ENCODE assay signal across 10 cellular contexts in the genomic region with DNA sequence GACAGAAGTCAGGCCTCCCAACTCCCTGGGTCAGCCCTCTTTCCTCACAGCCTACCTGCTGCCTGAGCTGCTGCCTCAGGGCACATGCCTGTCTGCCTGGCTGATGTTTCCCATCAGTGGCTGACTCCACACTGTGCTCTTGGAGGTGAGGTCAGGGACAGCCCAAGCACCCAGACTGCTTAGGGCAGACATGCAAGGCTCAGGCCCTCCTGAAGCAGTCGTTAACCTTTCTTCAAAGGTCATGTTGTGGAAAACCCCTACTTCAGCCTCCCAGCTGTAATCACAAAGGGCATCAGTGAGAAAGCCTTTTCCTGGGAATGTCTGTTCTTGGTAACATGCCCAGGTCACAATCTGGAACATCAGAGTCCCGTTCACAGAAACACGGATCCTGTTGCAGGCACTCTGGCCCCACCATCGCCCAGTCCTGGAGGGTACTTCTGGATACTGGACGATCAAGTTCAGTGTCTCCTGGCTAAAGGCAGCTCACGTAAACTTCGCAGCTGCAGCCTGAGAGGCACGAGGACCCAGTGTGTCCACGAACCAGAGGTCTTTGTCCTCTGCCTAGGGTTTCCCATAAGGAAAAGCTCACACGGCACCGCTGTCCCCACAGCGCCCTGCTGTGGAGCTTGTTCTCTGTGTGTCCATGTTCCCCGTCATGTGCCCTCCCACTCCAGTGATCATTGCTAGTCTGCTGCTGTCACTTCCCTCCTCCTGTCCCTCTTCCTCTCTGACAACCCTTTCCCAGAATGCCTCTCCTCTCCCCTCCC. TPM values are rescaled to one million over a fixed set of nuclear protein-coding genes. Genes with fewer than 3 reads are reported as not detected.
DNase-seq lines count a peak whose midpoint lies in the region; ATAC-seq, FAIRE-seq and TF ChIP-seq lines count a peak whose summit lies in the region.
"Had no signal": no experiment of that assay in that cellular context is flagged by ENCODE, and none has a peak within 500 bp of the region (broad histone marks: within the 10 kb centered on the region; RNA-seq: fewer than 3 reads in every experiment).

No MANE protein-coding gene starts in this region.

- peak; percentile 97 for FAIRE-seq in keratinocyte (lab: Jason Lieb, UNC)

- no peaks in the 10 kb centered on the region for H3K9me1 ChIP-seq in keratinocyte (ENCODE audit: control insufficient read depth, extremely low read depth, insufficient read depth, low read length)

- H3K4me2 ChIP-seq in keratinocyte (ENCODE audit: control insufficient read depth, extremely low read depth, insufficient read depth, low read depth, low read length) = no peak overlapping the region

- POLR2A ChIA-PET in GM10248 (lab: Yijun Ruan, JAX) = no interaction called here

- H3K4me1 ChIP-seq in keratinocyte (ENCODE audit: control insufficient read depth, extremely low read depth, insufficient read depth, low read length) = peaks cover 16% of the 10 kb centered on the region

- H3K27ac Mint-ChIP-seq in stimulated activated naive B cell treated with anti-CD40 and anti-IgM and Interleukin-4, amounts not matched to agents 10 μg/mL and 1 μg/mL and 100 μg/mL, for 72 hours = peak overlapping the region; percentile 65

- H3K4me1 Mint-ChIP-seq in stimulated activated naive B cell treated with anti-CD40 and anti-IgM and Interleukin-4, amounts not matched to agents 10 μg/mL and 1 μg/mL and 100 μg/mL, for 72 hours = peaks cover 9 to 22% of the 10 kb centered on the region in 2 donors

- no peaks in the 10 kb centered on the region for H3K9me3 ChIP-seq in keratinocyte (ENCODE audit: control insufficient read depth, low read depth, low read length)

- H4K20me1 ChIP-seq in keratinocyte (ENCODE audit: control insufficient read depth, extremely low read depth, insufficient read depth, low read length) = no peaks in the 10 kb centered on the region

- peaks cover 0 to 4% of the 10 kb centered on the region in 2 donors for H3K27me3 Mint-ChIP-seq in stimulated activated naive B cell treated with anti-CD40 and anti-IgM and Interleukin-4, amounts not matched to agents 10 μg/mL and 1 μg/mL and 100 μg/mL, for 72 hours

- no peaks in the 10 kb centered on the region for H3K36me3 ChIP-seq in keratinocyte (ENCODE audit: control insufficient read depth in 2 of 2, extremely low read depth in 1 of 2, insufficient read depth in 2 of 2, low read length in 2 of 2)

- H3K4me3 Mint-ChIP-seq in stimulated activated naive B cell treated with anti-CD40 and anti-IgM and Interleukin-4, amounts not matched to agents 10 μg/mL and 1 μg/mL and 100 μg/mL, for 72 hours = no peak overlapping the region

- no peak overlapping the region for H2AFZ ChIP-seq in keratinocyte (ENCODE audit: control insufficient read depth, low read length)

- peak; percentile 82 to 86 for ATAC-seq in stimulated activated naive B cell treated with anti-CD40 and anti-IgM and Interleukin-4, amounts not matched to agents 10 μg/mL and 1 μg/mL and 100 μg/mL, for 72 hours (replicated peaks)
- ATAC-seq in GM19023 (IDR thresholded peaks at IDR 0.05; ENCODE audit: unreplicated experiment) = no peak
- no peak for ATAC-seq in HG03045 (IDR thresholded peaks at IDR 0.05; ENCODE audit: unreplicated experiment)

- H3K79me2 ChIP-seq in keratinocyte (ENCODE audit: control insufficient read depth, insufficient read depth, low read length) = no peaks in the 10 kb centered on the region

- no peaks in the 10 kb centered on the region for H3K27me3 ChIP-seq in keratinocyte (ENCODE audit: control insufficient read depth, extremely low read depth, insufficient read depth, low read length)

- CTCF ChIA-PET in GM10248 (lab: Yijun Ruan, JAX) = interaction anchor here (1.6 kb wide), 1 partner anchor 60 kb away, joined by 3 read pairs; no protein-coding TSS in a partner anchor

- H3K9ac ChIP-seq in keratinocyte (ENCODE audit: control insufficient read depth, extremely low read depth, insufficient read depth, low read length) = no peak overlapping the region

- peaks cover 0 to 3% of the 10 kb centered on the region in 2 donors for H3K36me3 Mint-ChIP-seq in stimulated activated naive B cell treated with anti-CD40 and anti-IgM and Interleukin-4, amounts not matched to agents 10 μg/mL and 1 μg/mL and 100 μg/mL, for 72 hours

- dilution Hi-C loops in keratinocyte (cut with MboI; ENCODE audit: extremely low pct_ligation_motif_present, low sequenced_read_pairs) = no loop called here

- DNase-seq in HT1080 (ENCODE audit: low read depth) (peak; percentile 36), astrocyte of the hippocampus (ENCODE audit: low read depth, low spot score) (peak; percentile 48), keratinocyte (ENCODE audit: low read depth, low spot score) (peak; percentile 79), RKO (ENCODE audit: low spot score) (no peak), GM10248 (ENCODE audit: extremely low spot score) (no peak)
- peak; percentile 13 for DNase-seq in stimulated activated naive B cell treated with anti-CD40 and anti-IgM and Interleukin-4, amounts not matched to agents 10 μg/mL and 1 μg/mL and 100 μg/mL, for 72 hours
- DNase-seq: activated CD4-positive, alpha-beta T cell treated with anti-CD3 and anti-CD28 coated beads, Interleukin-2, amount 50 U/mL, for 4 hours; stimulated activated naive CD4-positive, alpha-beta T cell treated with Interleukin-2 at 50 U/mL for 16 hours had no signal

- no peak overlapping the region for H3K4me3 ChIP-seq in keratinocyte (ENCODE audit: control insufficient read depth in 2 of 3, extremely low read depth in 1 of 3, insufficient read depth in 2 of 3, low read depth in 1 of 3, low read length in 3 of 3)

- TF ChIP-seq CTCF in keratinocyte (optimal IDR thresholded peaks at IDR 0.05 in 1 of 3, IDR thresholded peaks at IDR 0.05 in 1 of 3, conservative IDR thresholded peaks at IDR 0.05 in 1 of 3; ENCODE audit: extremely low read depth in 1 of 3, insufficient read depth in 2 of 3, low read length in 3 of 3) (no peak), GM10248 (IDR thresholded peaks at IDR 0.05; ENCODE audit: control extremely low read depth, extremely low read depth, low read depth, missing control alignments) (no peak)

- H3K9me3 Mint-ChIP-seq in stimulated activated naive B cell treated with anti-CD40 and anti-IgM and Interleukin-4, amounts not matched to agents 10 μg/mL and 1 μg/mL and 100 μg/mL, for 72 hours = peaks cover 2 to 5% of the 10 kb centered on the region in 2 donors

- H3K27ac ChIP-seq in keratinocyte (ENCODE audit: control insufficient read depth, insufficient read depth, low read length) = no peak overlapping the region

RNA-seq across cellular contexts. Expression of a gene that starts 54.9 kb away (rescaled TPM):
- total RNA-seq in HT1080 (2014; rRNA removed; shearing (Covaris generic)) = 0.05 TPM in 1 of 2 replicates, not detected in the other
- 0.30 and 0.33 TPM in 2 replicates for polyA plus RNA-seq in HT1080 (2015; cell fraction: cytosol; rRNA removed)
- 0.75 and 2.0 TPM in 2 replicates for polyA plus RNA-seq in HT1080 (2015; cell fraction: nucleus; rRNA removed)
- polyA plus RNA-seq in keratinocyte = 0.05 to 0.26 TPM (median 0.13 TPM) in 3 replicates
- 0.86 TPM for polyA plus RNA-seq in keratinocyte (2011; ENCODE audit: low read depth)
- 0.04 and 0.09 TPM in 2 replicates for polyA plus RNA-seq in keratinocyte (2011; cell fraction: cytosol; rRNA removed)
- 0.23 and 0.36 TPM in 2 replicates for polyA plus RNA-seq in keratinocyte (2011; cell fraction: nucleus; rRNA removed)
- 0.15 and 0.75 TPM in 2 replicates for polyA plus RNA-seq in keratinocyte (2012; ENCODE audit: low replicate concordance)
- 0.33 to 0.54 TPM in 2 of 3 replicates, not detected in the other for polyA minus RNA-seq in keratinocyte
- polyA minus RNA-seq in keratinocyte (2011; cell fraction: cytosol; rRNA and poly(A)+ RNA removed) = not detected
- 0.21 TPM in 1 of 2 replicates, not detected in the other for polyA minus RNA-seq in keratinocyte (2011; cell fraction: nucleus; rRNA and poly(A)+ RNA removed)

Comparison
In these comparisons a context has a peak if more than half of its experiments do, and no peak if none do; other contexts are left out.
1. DNase-seq: peak in HT1080 (single experiment), astrocyte of the hippocampus (single experiment), keratinocyte (single experiment) and stimulated activated naive B cell treated with anti-CD40 and anti-IgM and Interleukin-4, amounts not matched to agents 10 μg/mL and 1 μg/mL and 100 μg/mL, for 72 hours (single experiment); none in RKO (single experiment) and GM10248 (single experiment).
2. ATAC-seq: peak in stimulated activated naive B cell treated with anti-CD40 and anti-IgM and Interleukin-4, amounts not matched to agents 10 μg/mL and 1 μg/mL and 100 μg/mL, for 72 hours (2 of 2); none in GM19023 (single experiment) and HG03045 (single experiment).